ENCODE assay signal across 8 cellular contexts in the genomic region with DNA sequence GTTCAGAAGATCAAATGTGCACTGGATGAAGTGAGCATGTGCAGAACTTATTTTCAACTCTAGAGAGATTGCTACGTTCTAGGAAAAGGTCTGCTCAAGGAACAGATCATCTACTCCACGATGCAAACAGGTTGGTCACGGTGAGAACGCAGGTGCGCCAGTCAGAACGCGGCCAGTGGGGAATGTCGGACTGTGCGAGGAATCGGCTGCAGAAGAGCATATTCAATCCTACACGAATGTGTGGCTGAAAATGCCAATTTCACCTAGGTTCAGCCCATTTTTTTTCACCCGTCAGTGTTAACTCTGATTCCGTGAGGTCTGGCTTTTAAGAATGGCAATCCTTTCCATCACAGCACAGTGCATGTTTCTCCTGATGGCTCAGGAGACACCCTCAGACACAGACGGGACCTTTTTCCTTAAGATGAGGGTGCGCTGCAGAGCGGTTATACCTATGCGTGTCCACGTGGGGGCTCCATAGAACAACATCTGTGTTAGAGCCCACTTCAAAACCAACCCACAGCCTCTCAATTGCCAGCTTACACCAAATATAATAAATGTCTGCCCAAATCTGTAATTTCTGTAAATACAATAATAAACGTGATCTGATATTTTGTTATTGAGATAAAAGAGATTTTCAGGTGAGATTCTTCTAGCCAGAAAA.
DNase-seq lines count a peak whose midpoint lies in the region; ATAC-seq and TF ChIP-seq lines count a peak whose summit lies in the region.

No MANE protein-coding gene starts in this region.

- ATAC-seq in GM21529 (IDR thresholded peaks at IDR 0.05; ENCODE audit: unreplicated experiment) (peak; percentile 85), Panc1 (no peak; the same call in none of the 2 replicates)

- no peak overlapping the region for H3K27ac ChIP-seq in Panc1 (ENCODE audit: low read length)

- POLR2A ChIA-PET in Panc1 (lab: Charles Lee), result no interaction called here

- DNase-seq in ELR (ENCODE audit: low read depth) (peak; percentile 45), KG1 (lab: John Stamatoyannopoulos, UW) (peak; percentile 56), Panc1 (ENCODE audit: low read depth, low spot score) (no peak), astrocyte of the spinal cord (ENCODE audit: low read depth, low spot score) (peak; percentile 49), iPS DF 4.7 (ENCODE audit: extremely low read depth, low spot score) (peak; percentile 16), posterior vena cava (ENCODE audit: low spot score) (no peak)
- peak; percentile 11 for DNase-seq in stimulated activated CD4-positive, alpha-beta T cell treated with anti-CD3 and anti-CD28 coated beads, Interleukin-12 subunit alpha, Interleukin-12 subunit beta, amount 100 ng/mL, for 4 hours

- TF ChIP-seq CTCF in Panc1 (IDR thresholded peaks at IDR 0.05) (peak; percentile 91), astrocyte of the spinal cord (IDR thresholded peaks at IDR 0.05; ENCODE audit: low read depth, low read length) (peak; percentile 78)

- H3K4me3 ChIP-seq in Panc1 (ENCODE audit: low read depth in 2 of 2, low read length in 2 of 2) (no peak overlapping the region), astrocyte of the spinal cord (ENCODE audit: low read depth, low read length) (no peak overlapping the region)

- BruUV-seq in Panc1 (replicated peaks; lab: Mats Ljungman, UMichigan), result no TSS peak

- CTCF ChIA-PET in Panc1 (lab: Charles Lee), result interaction anchor here (1.0 kb wide), 2 partner anchors 350 to 351 kb away, joined by 3 to 6 read pairs; no protein-coding TSS in a partner anchor

- intact Hi-C loops in Panc1 (cut with micrococcal nuclease; ENCODE audit: unreplicated experiment) (loop anchor here (1.0 to 10.0 kb wide), 2 partner anchors 350 to 1011 kb away; no protein-coding TSS in a partner anchor), posterior vena cava (cut with DNase I) (no loop called here)

- H3K9me3 ChIP-seq in Panc1 (ENCODE audit: control insufficient read depth, insufficient read depth, low read depth, low read length), result no peaks in the 10 kb centered on the region

- no peaks in the 10 kb centered on the region for H3K4me1 ChIP-seq in Panc1 (ENCODE audit: control insufficient read depth, insufficient read depth, low read length)

- in situ Hi-C loops in Panc1 (cut with HindIII; ENCODE audit: low pct_unique_long_range_greater_than_20kb, low sequenced_read_pairs) (no loop called here), astrocyte of the spinal cord (cut with HindIII; ENCODE audit: low sequenced_read_pairs) (no loop called here)

- H3K27me3 ChIP-seq in Panc1 (ENCODE audit: control insufficient read depth, insufficient read depth, low read length), result peaks cover 6% of the 10 kb centered on the region; the same call in 1 of the 2 replicates

- H3K36me3 ChIP-seq in Panc1 (ENCODE audit: control insufficient read depth, insufficient read depth, low read length), result no peaks in the 10 kb centered on the region

Comparison
In these comparisons a context has a peak if more than half of its experiments do, and no peak if none do; other contexts are left out.
1. DNase-seq: peak in ELR (single experiment), KG1 (single experiment), astrocyte of the spinal cord (single experiment), iPS DF 4.7 (single experiment) and stimulated activated CD4-positive, alpha-beta T cell treated with anti-CD3 and anti-CD28 coated beads, Interleukin-12 subunit alpha, Interleukin-12 subunit beta, amount 100 ng/mL, for 4 hours (single experiment); none in Panc1 (single experiment) and posterior vena cava (single experiment).